1 cellular context compared by ENCODE assay signal in genomic region chr4:33739886-33740285, GRCh38.
TF ChIP-seq lines count a peak whose summit lies in the region.

No MANE protein-coding gene starts in this region.

TF ChIP-seq in GM12878, 131 proteins besides CTCF, POLR2A, EP300 and RAD21 (continued from another document):
- TF ChIP-seq, protein P1, sequence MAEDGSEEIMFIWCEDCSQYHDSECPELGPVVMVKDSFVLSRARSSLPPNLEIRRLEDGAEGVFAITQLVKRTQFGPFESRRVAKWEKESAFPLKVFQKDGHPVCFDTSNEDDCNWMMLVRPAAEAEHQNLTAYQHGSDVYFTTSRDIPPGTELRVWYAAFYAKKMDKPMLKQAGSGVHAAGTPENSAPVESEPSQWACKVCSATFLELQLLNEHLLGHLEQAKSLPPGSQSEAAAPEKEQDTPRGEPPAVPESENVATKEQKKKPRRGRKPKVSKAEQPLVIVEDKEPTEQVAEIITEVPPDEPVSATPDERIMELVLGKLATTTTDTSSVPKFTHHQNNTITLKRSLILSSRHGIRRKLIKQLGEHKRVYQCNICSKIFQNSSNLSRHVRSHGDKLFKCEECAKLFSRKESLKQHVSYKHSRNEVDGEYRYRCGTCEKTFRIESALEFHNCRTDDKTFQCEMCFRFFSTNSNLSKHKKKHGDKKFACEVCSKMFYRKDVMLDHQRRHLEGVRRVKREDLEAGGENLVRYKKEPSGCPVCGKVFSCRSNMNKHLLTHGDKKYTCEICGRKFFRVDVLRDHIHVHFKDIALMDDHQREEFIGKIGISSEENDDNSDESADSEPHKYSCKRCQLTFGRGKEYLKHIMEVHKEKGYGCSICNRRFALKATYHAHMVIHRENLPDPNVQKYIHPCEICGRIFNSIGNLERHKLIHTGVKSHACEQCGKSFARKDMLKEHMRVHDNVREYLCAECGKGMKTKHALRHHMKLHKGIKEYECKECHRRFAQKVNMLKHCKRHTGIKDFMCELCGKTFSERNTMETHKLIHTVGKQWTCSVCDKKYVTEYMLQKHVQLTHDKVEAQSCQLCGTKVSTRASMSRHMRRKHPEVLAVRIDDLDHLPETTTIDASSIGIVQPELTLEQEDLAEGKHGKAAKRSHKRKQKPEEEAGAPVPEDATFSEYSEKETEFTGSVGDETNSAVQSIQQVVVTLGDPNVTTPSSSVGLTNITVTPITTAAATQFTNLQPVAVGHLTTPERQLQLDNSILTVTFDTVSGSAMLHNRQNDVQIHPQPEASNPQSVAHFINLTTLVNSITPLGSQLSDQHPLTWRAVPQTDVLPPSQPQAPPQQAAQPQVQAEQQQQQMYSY (CRISPR knock-in tag; IDR thresholded peaks at IDR 0.05), result no peak
- TF ChIP-seq MYC (IDR thresholded peaks at IDR 0.05; ENCODE audit: insufficient read depth, insufficient read length, insufficient replicate concordance, low read length, severe bottlenecking) (no peak), REST (IDR thresholded peaks at IDR 0.05; ENCODE audit: low read depth, low read length) (no peak), CBFB (IDR thresholded peaks at IDR 0.05; ENCODE audit: low read depth) (no peak), FOS (IDR thresholded peaks at IDR 0.05; ENCODE audit: borderline replicate concordance, extremely low read depth, insufficient read length) (no peak), HCFC1 (IDR thresholded peaks at IDR 0.05; ENCODE audit: low read length) (no peak), KDM1A (IDR thresholded peaks at IDR 0.05; ENCODE audit: borderline replicate concordance) (no peak), EZH2 (IDR thresholded peaks at IDR 0.05; ENCODE audit: borderline replicate concordance, control insufficient read depth, low read depth, low read length) (no peak)
- TF ChIP-seq, protein P2, sequence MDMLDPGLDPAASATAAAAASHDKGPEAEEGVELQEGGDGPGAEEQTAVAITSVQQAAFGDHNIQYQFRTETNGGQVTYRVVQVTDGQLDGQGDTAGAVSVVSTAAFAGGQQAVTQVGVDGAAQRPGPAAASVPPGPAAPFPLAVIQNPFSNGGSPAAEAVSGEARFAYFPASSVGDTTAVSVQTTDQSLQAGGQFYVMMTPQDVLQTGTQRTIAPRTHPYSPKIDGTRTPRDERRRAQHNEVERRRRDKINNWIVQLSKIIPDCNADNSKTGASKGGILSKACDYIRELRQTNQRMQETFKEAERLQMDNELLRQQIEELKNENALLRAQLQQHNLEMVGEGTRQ (IDR thresholded peaks at IDR 0.05; ENCODE audit: borderline replicate concordance, low read depth, low read length), result no peak
TF ChIP-seq in GM12878: peak in this region for 0.
